Comparison of ENCODE assay signal across 2 cellular contexts in the genomic region with DNA sequence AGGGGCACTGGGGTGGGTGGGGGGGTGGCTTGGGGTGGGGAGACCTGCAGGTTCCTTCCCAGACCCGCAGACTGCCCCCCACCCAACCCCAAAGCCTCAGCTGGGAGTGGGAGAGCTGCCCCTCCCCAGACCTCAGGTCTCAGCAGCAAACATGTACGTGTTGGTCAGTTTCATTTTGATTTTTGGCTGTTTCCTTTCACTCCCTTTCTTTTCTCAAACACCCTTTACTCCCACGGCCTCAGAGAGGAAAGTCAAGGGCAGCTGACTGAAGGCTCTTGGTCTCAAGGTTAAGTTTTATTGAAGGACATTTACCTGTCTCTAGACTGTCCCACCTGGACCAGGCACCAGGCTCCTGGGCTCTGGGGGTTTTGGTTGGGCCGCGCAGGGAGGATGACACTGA.
TF ChIP-seq lines count a peak whose summit lies in the region.

No MANE protein-coding gene starts in this region.

TF ChIP-seq in HEK293, 187 proteins besides CTCF, POLR2A, EP300 and RAD21:
- TF ChIP-seq ZIC2 (tag by site-specific recombination; IDR thresholded peaks at IDR 0.05): no peak
- TF ChIP-seq KLF7 (tag by site-specific recombination; IDR thresholded peaks at IDR 0.05; ENCODE audit: borderline replicate concordance): no peak
- 0 out of 2 replicates have a peak, but pooled peaks have one; percentile 39 for TF ChIP-seq PRDM1 (tag by site-specific recombination; IDR thresholded peaks at IDR 0.05)
- TF ChIP-seq IKZF3 (tag by site-specific recombination; IDR thresholded peaks at IDR 0.05): no peak
- TF ChIP-seq ZNF488 (tag by site-specific recombination; IDR thresholded peaks at IDR 0.05): no peak
- TF ChIP-seq ZNF341 (tag by site-specific recombination; IDR thresholded peaks at IDR 0.05; ENCODE audit: low read depth): peak; percentile 63

TF ChIP-seq in K562, 482 proteins besides CTCF, POLR2A, EP300 and RAD21:
- TF ChIP-seq, protein P1, sequence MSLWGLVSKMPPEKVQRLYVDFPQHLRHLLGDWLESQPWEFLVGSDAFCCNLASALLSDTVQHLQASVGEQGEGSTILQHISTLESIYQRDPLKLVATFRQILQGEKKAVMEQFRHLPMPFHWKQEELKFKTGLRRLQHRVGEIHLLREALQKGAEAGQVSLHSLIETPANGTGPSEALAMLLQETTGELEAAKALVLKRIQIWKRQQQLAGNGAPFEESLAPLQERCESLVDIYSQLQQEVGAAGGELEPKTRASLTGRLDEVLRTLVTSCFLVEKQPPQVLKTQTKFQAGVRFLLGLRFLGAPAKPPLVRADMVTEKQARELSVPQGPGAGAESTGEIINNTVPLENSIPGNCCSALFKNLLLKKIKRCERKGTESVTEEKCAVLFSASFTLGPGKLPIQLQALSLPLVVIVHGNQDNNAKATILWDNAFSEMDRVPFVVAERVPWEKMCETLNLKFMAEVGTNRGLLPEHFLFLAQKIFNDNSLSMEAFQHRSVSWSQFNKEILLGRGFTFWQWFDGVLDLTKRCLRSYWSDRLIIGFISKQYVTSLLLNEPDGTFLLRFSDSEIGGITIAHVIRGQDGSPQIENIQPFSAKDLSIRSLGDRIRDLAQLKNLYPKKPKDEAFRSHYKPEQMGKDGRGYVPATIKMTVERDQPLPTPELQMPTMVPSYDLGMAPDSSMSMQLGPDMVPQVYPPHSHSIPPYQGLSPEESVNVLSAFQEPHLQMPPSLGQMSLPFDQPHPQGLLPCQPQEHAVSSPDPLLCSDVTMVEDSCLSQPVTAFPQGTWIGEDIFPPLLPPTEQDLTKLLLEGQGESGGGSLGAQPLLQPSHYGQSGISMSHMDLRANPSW (CRISPR knock-in tag; IDR thresholded peaks at IDR 0.05): no peak
- no peak for TF ChIP-seq PML (IDR thresholded peaks at IDR 0.05; ENCODE audit: low read length)
- TF ChIP-seq, protein P2, sequence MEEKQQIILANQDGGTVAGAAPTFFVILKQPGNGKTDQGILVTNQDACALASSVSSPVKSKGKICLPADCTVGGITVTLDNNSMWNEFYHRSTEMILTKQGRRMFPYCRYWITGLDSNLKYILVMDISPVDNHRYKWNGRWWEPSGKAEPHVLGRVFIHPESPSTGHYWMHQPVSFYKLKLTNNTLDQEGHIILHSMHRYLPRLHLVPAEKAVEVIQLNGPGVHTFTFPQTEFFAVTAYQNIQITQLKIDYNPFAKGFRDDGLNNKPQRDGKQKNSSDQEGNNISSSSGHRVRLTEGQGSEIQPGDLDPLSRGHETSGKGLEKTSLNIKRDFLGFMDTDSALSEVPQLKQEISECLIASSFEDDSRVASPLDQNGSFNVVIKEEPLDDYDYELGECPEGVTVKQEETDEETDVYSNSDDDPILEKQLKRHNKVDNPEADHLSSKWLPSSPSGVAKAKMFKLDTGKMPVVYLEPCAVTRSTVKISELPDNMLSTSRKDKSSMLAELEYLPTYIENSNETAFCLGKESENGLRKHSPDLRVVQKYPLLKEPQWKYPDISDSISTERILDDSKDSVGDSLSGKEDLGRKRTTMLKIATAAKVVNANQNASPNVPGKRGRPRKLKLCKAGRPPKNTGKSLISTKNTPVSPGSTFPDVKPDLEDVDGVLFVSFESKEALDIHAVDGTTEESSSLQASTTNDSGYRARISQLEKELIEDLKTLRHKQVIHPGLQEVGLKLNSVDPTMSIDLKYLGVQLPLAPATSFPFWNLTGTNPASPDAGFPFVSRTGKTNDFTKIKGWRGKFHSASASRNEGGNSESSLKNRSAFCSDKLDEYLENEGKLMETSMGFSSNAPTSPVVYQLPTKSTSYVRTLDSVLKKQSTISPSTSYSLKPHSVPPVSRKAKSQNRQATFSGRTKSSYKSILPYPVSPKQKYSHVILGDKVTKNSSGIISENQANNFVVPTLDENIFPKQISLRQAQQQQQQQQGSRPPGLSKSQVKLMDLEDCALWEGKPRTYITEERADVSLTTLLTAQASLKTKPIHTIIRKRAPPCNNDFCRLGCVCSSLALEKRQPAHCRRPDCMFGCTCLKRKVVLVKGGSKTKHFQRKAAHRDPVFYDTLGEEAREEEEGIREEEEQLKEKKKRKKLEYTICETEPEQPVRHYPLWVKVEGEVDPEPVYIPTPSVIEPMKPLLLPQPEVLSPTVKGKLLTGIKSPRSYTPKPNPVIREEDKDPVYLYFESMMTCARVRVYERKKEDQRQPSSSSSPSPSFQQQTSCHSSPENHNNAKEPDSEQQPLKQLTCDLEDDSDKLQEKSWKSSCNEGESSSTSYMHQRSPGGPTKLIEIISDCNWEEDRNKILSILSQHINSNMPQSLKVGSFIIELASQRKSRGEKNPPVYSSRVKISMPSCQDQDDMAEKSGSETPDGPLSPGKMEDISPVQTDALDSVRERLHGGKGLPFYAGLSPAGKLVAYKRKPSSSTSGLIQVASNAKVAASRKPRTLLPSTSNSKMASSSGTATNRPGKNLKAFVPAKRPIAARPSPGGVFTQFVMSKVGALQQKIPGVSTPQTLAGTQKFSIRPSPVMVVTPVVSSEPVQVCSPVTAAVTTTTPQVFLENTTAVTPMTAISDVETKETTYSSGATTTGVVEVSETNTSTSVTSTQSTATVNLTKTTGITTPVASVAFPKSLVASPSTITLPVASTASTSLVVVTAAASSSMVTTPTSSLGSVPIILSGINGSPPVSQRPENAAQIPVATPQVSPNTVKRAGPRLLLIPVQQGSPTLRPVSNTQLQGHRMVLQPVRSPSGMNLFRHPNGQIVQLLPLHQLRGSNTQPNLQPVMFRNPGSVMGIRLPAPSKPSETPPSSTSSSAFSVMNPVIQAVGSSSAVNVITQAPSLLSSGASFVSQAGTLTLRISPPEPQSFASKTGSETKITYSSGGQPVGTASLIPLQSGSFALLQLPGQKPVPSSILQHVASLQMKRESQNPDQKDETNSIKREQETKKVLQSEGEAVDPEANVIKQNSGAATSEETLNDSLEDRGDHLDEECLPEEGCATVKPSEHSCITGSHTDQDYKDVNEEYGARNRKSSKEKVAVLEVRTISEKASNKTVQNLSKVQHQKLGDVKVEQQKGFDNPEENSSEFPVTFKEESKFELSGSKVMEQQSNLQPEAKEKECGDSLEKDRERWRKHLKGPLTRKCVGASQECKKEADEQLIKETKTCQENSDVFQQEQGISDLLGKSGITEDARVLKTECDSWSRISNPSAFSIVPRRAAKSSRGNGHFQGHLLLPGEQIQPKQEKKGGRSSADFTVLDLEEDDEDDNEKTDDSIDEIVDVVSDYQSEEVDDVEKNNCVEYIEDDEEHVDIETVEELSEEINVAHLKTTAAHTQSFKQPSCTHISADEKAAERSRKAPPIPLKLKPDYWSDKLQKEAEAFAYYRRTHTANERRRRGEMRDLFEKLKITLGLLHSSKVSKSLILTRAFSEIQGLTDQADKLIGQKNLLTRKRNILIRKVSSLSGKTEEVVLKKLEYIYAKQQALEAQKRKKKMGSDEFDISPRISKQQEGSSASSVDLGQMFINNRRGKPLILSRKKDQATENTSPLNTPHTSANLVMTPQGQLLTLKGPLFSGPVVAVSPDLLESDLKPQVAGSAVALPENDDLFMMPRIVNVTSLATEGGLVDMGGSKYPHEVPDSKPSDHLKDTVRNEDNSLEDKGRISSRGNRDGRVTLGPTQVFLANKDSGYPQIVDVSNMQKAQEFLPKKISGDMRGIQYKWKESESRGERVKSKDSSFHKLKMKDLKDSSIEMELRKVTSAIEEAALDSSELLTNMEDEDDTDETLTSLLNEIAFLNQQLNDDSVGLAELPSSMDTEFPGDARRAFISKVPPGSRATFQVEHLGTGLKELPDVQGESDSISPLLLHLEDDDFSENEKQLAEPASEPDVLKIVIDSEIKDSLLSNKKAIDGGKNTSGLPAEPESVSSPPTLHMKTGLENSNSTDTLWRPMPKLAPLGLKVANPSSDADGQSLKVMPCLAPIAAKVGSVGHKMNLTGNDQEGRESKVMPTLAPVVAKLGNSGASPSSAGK (IDR thresholded peaks at IDR 0.05): no peak
- no peak for TF ChIP-seq PHF21A (IDR thresholded peaks at IDR 0.05; ENCODE audit: borderline replicate concordance, low read depth)
- TF ChIP-seq ARID1B (IDR thresholded peaks at IDR 0.05): no peak
- no peak for TF ChIP-seq MCM5 (IDR thresholded peaks at IDR 0.05; ENCODE audit: low read depth)
- no peak for TF ChIP-seq ZNF197 (CRISPR knock-in tag; IDR thresholded peaks at IDR 0.05; ENCODE audit: low read depth)
- no peak for TF ChIP-seq BCL6 (CRISPR knock-in tag; IDR thresholded peaks at IDR 0.05)
- TF ChIP-seq PTRF (tag; IDR thresholded peaks at IDR 0.05): no peak
- TF ChIP-seq TRIM28 (IDR thresholded peaks at IDR 0.05): no peak
- TF ChIP-seq PHTF2 (CRISPR knock-in tag; IDR thresholded peaks at IDR 0.05): no peak
- no peak for TF ChIP-seq HMGN3 (IDR thresholded peaks at IDR 0.05; ENCODE audit: borderline replicate concordance, extremely low read depth, insufficient read length, low read depth, low read length)
- TF ChIP-seq FOXK2 (conservative IDR thresholded peaks at IDR 0.05 in 1 of 2, IDR thresholded peaks at IDR 0.05 in 1 of 2; ENCODE audit: low read depth in 2 of 2): no peak
- TF ChIP-seq MEF2D (tag; conservative IDR thresholded peaks at IDR 0.05; ENCODE audit: low read depth): no peak
- TF ChIP-seq, protein P3, sequence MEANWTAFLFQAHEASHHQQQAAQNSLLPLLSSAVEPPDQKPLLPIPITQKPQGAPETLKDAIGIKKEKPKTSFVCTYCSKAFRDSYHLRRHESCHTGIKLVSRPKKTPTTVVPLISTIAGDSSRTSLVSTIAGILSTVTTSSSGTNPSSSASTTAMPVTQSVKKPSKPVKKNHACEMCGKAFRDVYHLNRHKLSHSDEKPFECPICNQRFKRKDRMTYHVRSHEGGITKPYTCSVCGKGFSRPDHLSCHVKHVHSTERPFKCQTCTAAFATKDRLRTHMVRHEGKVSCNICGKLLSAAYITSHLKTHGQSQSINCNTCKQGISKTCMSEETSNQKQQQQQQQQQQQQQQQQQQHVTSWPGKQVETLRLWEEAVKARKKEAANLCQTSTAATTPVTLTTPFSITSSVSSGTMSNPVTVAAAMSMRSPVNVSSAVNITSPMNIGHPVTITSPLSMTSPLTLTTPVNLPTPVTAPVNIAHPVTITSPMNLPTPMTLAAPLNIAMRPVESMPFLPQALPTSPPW (CRISPR knock-in tag; IDR thresholded peaks at IDR 0.05): no peak
- no peak for TF ChIP-seq ZNF324 (CRISPR knock-in tag; IDR thresholded peaks at IDR 0.05)
- TF ChIP-seq ARID2 (IDR thresholded peaks at IDR 0.05): no peak
TF ChIP-seq in K562: peak in this region for 0.
